In genomic region chr10:127919418-127920191, GRCh38 we compare ENCODE assay signal across 9 cellular contexts. TPM values are rescaled to one million over a fixed set of nuclear protein-coding genes. Genes with fewer than 3 reads are reported as not detected.
DNase-seq lines count a peak whose midpoint lies in the region; ATAC-seq and TF ChIP-seq lines count a peak whose summit lies in the region.
"Had no signal": no experiment of that assay in that cellular context is flagged by ENCODE, and none has a peak within 500 bp of the region (broad histone marks: within the 10 kb centered on the region; RNA-seq: fewer than 3 reads in every experiment).

No MANE protein-coding gene starts in this region.

- TF ChIP-seq CTCF in dorsolateral prefrontal cortex (IDR thresholded peaks at IDR 0.05 in 54 of 56, conservative IDR thresholded peaks at IDR 0.05 in 2 of 56; ENCODE audit: low read depth in 1 of 56, partially characterized antibody in 56 of 56), result peak in 36 of 56 donors; percentile 7 to 56 (median 26)
- peak; percentile 45 for TF ChIP-seq CTCF in osteoblast (IDR thresholded peaks at IDR 0.05; ENCODE audit: extremely low read depth, low read depth, low read length)

- DNase-seq in EL (peak; percentile 21), MG63 (peak; percentile 63), dorsolateral prefrontal cortex (peak in 4 of 10 donors; percentile 39 to 71 (median 61)), osteoblast (ENCODE audit: insufficient read length, low spot score, missing footprints) (peak; percentile 88), NCI-H226 (no peak)
- DNase-seq in activated CD8-positive, alpha-beta memory T cell treated with anti-CD3 and anti-CD28 coated beads for 24 hours, result no peak
- DNase-seq: activated effector memory CD4-positive, alpha-beta T cell treated with anti-CD3 and anti-CD28 coated beads, Interleukin-2, amount 50 U/mL, for 16 hours had no signal

- H3K4me2 ChIP-seq in osteoblast (ENCODE audit: insufficient read depth, low read length), result peak overlapping the region; percentile 46

- H3K79me2 ChIP-seq in osteoblast (ENCODE audit: insufficient read depth, low read length), result peaks cover 9% of the 10 kb centered on the region

- no peaks in the 10 kb centered on the region for H3K9me3 ChIP-seq in MG63
- H3K9me3 ChIP-seq in osteoblast (ENCODE audit: low read depth, low read length), result no peaks in the 10 kb centered on the region

- no peaks in the 10 kb centered on the region for H3K27me3 ChIP-seq in MG63
- H3K27me3 ChIP-seq in dorsolateral prefrontal cortex, result no peaks in the 10 kb centered on the region
- H3K27me3 ChIP-seq in osteoblast (ENCODE audit: insufficient read depth, low read length), result no peaks in the 10 kb centered on the region

- H3K4me1 ChIP-seq in osteoblast (ENCODE audit: insufficient read depth, low read length), result peaks cover 40% of the 10 kb centered on the region

- intact Hi-C loops in dorsolateral prefrontal cortex (cut with DNase I), result loop anchor here in 1 of 2 donors (5.0 kb wide), 1 partner anchor 48 kb away; no protein-coding TSS in a partner anchor

- no peaks in the 10 kb centered on the region for H3K36me3 ChIP-seq in MG63
- no peaks in the 10 kb centered on the region for H3K36me3 ChIP-seq in osteoblast (ENCODE audit: insufficient read depth, low read length)

- ATAC-seq in GM19397 (IDR thresholded peaks at IDR 0.05; ENCODE audit: unreplicated experiment), result no peak
- no peak for ATAC-seq in GM21825 (IDR thresholded peaks at IDR 0.05; ENCODE audit: unreplicated experiment)

- no peak overlapping the region for H3K4me3 ChIP-seq in MG63
- no peak overlapping the region for H3K4me3 ChIP-seq in dorsolateral prefrontal cortex
- H3K4me3 ChIP-seq in osteoblast (ENCODE audit: insufficient read depth, low read length), result no peak overlapping the region

- no peaks in the 10 kb centered on the region for H4K20me1 ChIP-seq in osteoblast (ENCODE audit: insufficient read depth, low read length)

- H3K27ac ChIP-seq in dorsolateral prefrontal cortex (peak overlapping the region in 48 of 59 donors; percentile 7 to 81 (median 56)), osteoblast (ENCODE audit: low read depth, low read length) (peak overlapping the region; percentile 96)

- H2AFZ ChIP-seq in osteoblast (ENCODE audit: low read length), result peak overlapping the region; percentile 17

RNA-seq across cellular contexts. Expression of gene PTPRE, which starts 12.7 kb away (rescaled TPM):
- 0.86 and 1.3 TPM in 2 replicates for total RNA-seq in MG63 (2014; rRNA removed; shearing (Covaris generic); ENCODE audit: low replicate concordance)
- total RNA-seq in dorsolateral prefrontal cortex, result 10 to 100 TPM; 26.2 to 55.9 (median 39.1) TPM
- 5.9 and 9.0 TPM in 2 replicates for total RNA-seq in osteoblast

RNA-seq across cellular contexts. Expression of gene CLRN3, which starts 26.9 kb away (rescaled TPM):
- not detected in 2 replicates for total RNA-seq in MG63 (2014; rRNA removed; shearing (Covaris generic); ENCODE audit: low replicate concordance)
- total RNA-seq in dorsolateral prefrontal cortex (1 to 10 TPM in 6 of 120 experiments, under 1 TPM in 42, not detected in 72; 0.25 to 1.7 (median 0.59) TPM), osteoblast (not detected in 2 replicates)

Comparison
In these comparisons a context has a peak if more than half of its experiments do, and no peak if none do; other contexts are left out.
1. DNase-seq: peak in EL (single experiment), MG63 (single experiment) and osteoblast (single experiment); none in NCI-H226 (single experiment) and activated CD8-positive, alpha-beta memory T cell treated with anti-CD3 and anti-CD28 coated beads for 24 hours (single experiment).